32 cellular contexts compared by ENCODE assay signal in the genomic region with DNA sequence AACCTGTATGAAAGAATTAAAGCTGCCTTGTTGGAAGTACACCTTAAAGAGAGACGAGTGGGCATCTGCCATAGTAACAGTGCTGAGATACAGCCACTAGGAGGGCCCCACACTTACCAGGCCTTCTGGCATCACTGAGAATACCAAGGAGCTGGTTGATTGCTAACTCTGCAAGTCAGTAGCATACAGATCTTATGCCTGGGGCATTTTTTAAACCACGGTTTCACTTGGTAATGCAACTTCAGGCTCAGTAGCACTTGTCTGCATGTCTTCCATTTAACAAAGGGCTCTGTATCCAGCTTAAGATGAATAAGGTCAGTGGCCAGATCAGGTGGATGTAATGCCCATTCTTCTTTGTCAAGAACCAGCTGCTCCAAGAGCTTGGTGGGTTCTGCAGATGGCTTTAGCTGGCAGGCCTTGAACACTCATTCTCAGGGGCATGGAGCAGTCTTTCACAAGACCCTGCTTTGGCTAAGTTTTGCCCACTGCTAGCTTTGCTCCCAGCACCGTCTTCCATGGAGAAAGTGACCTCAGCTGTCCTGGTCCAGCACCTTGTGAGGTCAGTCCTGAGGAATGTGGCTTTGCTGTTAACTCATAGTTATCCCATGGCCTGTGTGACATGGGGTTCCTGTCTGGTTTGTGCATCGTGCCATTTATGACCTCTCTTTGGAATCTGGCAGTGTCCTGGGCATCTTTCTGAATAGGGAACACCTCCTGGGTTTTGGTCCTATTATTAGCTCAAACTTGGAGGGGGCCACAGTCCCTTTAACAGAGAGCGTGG.
DNase-seq lines count a peak whose midpoint lies in the region; ATAC-seq, FAIRE-seq and TF ChIP-seq lines count a peak whose summit lies in the region.
"Had no signal": no experiment of that assay in that cellular context is flagged by ENCODE, and none has a peak within 500 bp of the region (broad histone marks: within the 10 kb centered on the region; RNA-seq: fewer than 3 reads in every experiment).

No MANE protein-coding gene starts in this region.

- H3K36me3 ChIP-seq in astrocyte (ENCODE audit: insufficient read depth, low read length) (no peaks in the 10 kb centered on the region), mesenchymal stem cell (ENCODE audit: control insufficient read depth in 1 of 2, insufficient read depth in 2 of 2, low read depth in 1 of 2, low read length in 2 of 2) (peaks cover 0 to 92% of the 10 kb centered on the region in 2 experiments)
- H3K36me3 ChIP-seq: BLaER1 treated with 17β-estradiol and CSF1 and Interleukin-3, amounts not matched to agents 10 nM and 100 nM; gastrocnemius medialis; left ventricle myocardium inferior; thoracic aorta had no signal

- H3K9me3 Mint-ChIP-seq in astrocyte (ENCODE audit: unreplicated experiment): no peaks in the 10 kb centered on the region
- no peaks in the 10 kb centered on the region for H3K9me3 Mint-ChIP-seq in glutamatergic neuron (ENCODE audit: unreplicated experiment)
- H3K9me3 Mint-ChIP-seq in T-cell: no peaks in the 10 kb centered on the region
- H3K9me3 Mint-ChIP-seq: activated naive CD4-positive, alpha-beta T cell treated with anti-CD3 and anti-CD28 coated beads, Interleukin-2, amount 50 U/mL, for 72 hours; activated T-helper 2 cell treated with anti-CD3 and anti-CD28 coated beads, Interferon-gamma antibody, Interleukin-2, Interleukin-4, amounts not matched to agents 10 μg/mL and 5 μg/mL and 100 μg/mL, durations not matched to agents 14 hours and 24 hours and 36 hours had no signal

- DNase-seq in AG10803 (ENCODE audit: low read depth) (peak; percentile 31), HT1080 (ENCODE audit: low read depth) (peak; percentile 15), astrocyte (ENCODE audit: low read depth) (no peak), mesenchymal stem cell (peak; percentile 10), globus pallidus (ENCODE audit: low spot score) (no peak), glutamatergic neuron (no peak), NCI-H187 treated with DMSO at 0.1 percent for 48 hours (lab: John Stamatoyannopoulos, UW) (no peak), T-cell (no peak)
- DNase-seq: activated CD4-positive, CD25-positive, alpha-beta regulatory T cell treated with anti-CD3 and anti-CD28 coated beads, Interleukin-2, amount 50 U/mL, for 72 hours; activated CD8-positive, alpha-beta T cell treated with anti-CD3 and anti-CD28 coated beads, Interleukin-2, amount 10 ng/mL, durations not matched to agents 7 days and 5 days; anterior cingulate cortex; DMS79; effector memory CD4-positive, alpha-beta T cell; erythroblast; gastrocnemius medialis; left ventricle myocardium inferior; midbrain; naive thymus-derived CD8-positive, alpha-beta T cell; NCI-H1105; NCI-H2029 treated with DMSO at 0.1 percent for 48 hours; NCI-H446; NCI-H774; occipital lobe; stimulated activated naive CD4-positive, alpha-beta T cell treated with Interleukin-2 at 50 U/mL for 16 hours; T-helper 17 cell had no signal

- H4K20me1 ChIP-seq in astrocyte (ENCODE audit: insufficient read depth, low read length): no peaks in the 10 kb centered on the region
- H4K20me1 ChIP-seq: BLaER1 treated with 17β-estradiol and CSF1 and Interleukin-3, amounts not matched to agents 10 nM and 100 nM had no signal

- H3K4me1 Mint-ChIP-seq in astrocyte (ENCODE audit: low read depth, unreplicated experiment) (peaks cover 20% of the 10 kb centered on the region), glutamatergic neuron (ENCODE audit: low read depth, unreplicated experiment) (no peaks in the 10 kb centered on the region), T-cell (no peaks in the 10 kb centered on the region)
- H3K4me1 Mint-ChIP-seq: IgD-negative memory B cell; naive thymus-derived CD8-positive, alpha-beta T cell had no signal

- H2BK5ac ChIP-seq in mesenchymal stem cell (ENCODE audit: low read depth, low read length, poor library complexity, severe bottlenecking): no peak overlapping the region

- H2BK120ac ChIP-seq in mesenchymal stem cell (ENCODE audit: low read depth, low read length): no peak overlapping the region

- peak overlapping the region; percentile 34 for H3K27ac Mint-ChIP-seq in astrocyte (ENCODE audit: unreplicated experiment)
- H3K27ac Mint-ChIP-seq in glutamatergic neuron (ENCODE audit: unreplicated experiment): no peak overlapping the region
- no peak overlapping the region for H3K27ac Mint-ChIP-seq in T-cell
- H3K27ac Mint-ChIP-seq: activated CD8-positive, alpha-beta T cell treated with anti-CD3 and anti-CD28 coated beads, Interleukin-2, amount 10 ng/mL, durations not matched to agents 7 days and 5 days; activated naive CD4-positive, alpha-beta T cell treated with anti-CD3 and anti-CD28 coated beads, Interleukin-2, amount 50 U/mL, for 72 hours; activated T-helper 2 cell treated with anti-CD3 and anti-CD28 coated beads, Interferon-gamma antibody, Interleukin-2, Interleukin-4, amounts not matched to agents 10 μg/mL and 5 μg/mL and 100 μg/mL, durations not matched to agents 14 hours and 24 hours and 36 hours; IgD-negative memory B cell; naive thymus-derived CD8-positive, alpha-beta T cell; T-helper 17 cell had no signal

- no peak overlapping the region for H3K4ac ChIP-seq in mesenchymal stem cell (ENCODE audit: low read depth in 1 of 2, low read length in 2 of 2)

- H3K27me3 Mint-ChIP-seq in astrocyte (ENCODE audit: low read depth, unreplicated experiment) (no peaks in the 10 kb centered on the region), glutamatergic neuron (ENCODE audit: unreplicated experiment) (no peaks in the 10 kb centered on the region), T-cell (no peaks in the 10 kb centered on the region)

- H3K4me2 ChIP-seq in astrocyte (ENCODE audit: low read length): no peak overlapping the region
- no peak overlapping the region for H3K4me2 ChIP-seq in mesenchymal stem cell (ENCODE audit: low read length, poor library complexity, severe bottlenecking)
- H3K4me2 ChIP-seq: BLaER1 treated with 17β-estradiol and CSF1 and Interleukin-3, amounts not matched to agents 10 nM and 100 nM had no signal

- 57% methylated on average over 5 of the region's 5 CpGs for WGBS in mesenchymal stem cell

- no peaks in the 10 kb centered on the region for H3K4me1 ChIP-seq in astrocyte (ENCODE audit: insufficient read depth, low read length)
- H3K4me1 ChIP-seq in mesenchymal stem cell (ENCODE audit: control insufficient read depth, insufficient read depth, low read depth, low read length): peaks cover 5% of the 10 kb centered on the region
- H3K4me1 ChIP-seq: BLaER1 treated with 17β-estradiol and CSF1 and Interleukin-3, amounts not matched to agents 10 nM and 100 nM; gastrocnemius medialis; left ventricle myocardium inferior had no signal

- H2AFZ ChIP-seq in astrocyte (ENCODE audit: low read depth, low read length) (no peak overlapping the region), mesenchymal stem cell (ENCODE audit: low read depth, low read length) (no peak overlapping the region)

- no peak overlapping the region for H3K23ac ChIP-seq in mesenchymal stem cell (ENCODE audit: low read length in 2 of 2)

- no peak overlapping the region for H3K27ac ChIP-seq in astrocyte (ENCODE audit: low read depth, low read length)
- no peak overlapping the region for H3K27ac ChIP-seq in mesenchymal stem cell (ENCODE audit: low read length, poor library complexity, severe bottlenecking)
- H3K27ac ChIP-seq: BLaER1 treated with 17β-estradiol and CSF1 and Interleukin-3, amounts not matched to agents 10 nM and 100 nM; coronary artery; gastrocnemius medialis; left ventricle myocardium inferior; RWPE1; thoracic aorta had no signal

- no peaks in the 10 kb centered on the region for H3K79me2 ChIP-seq in astrocyte (ENCODE audit: insufficient read depth, low read length)

- no peak overlapping the region for H2BK12ac ChIP-seq in mesenchymal stem cell (ENCODE audit: low read length in 2 of 2)

- CTCF ChIA-PET in T-cell (lab: Charles Lee): no interaction called here

- no peaks in the 10 kb centered on the region for H3K36me3 Mint-ChIP-seq in astrocyte (ENCODE audit: low read depth, unreplicated experiment)
- H3K36me3 Mint-ChIP-seq in glutamatergic neuron (ENCODE audit: unreplicated experiment): no peaks in the 10 kb centered on the region
- H3K36me3 Mint-ChIP-seq in T-cell: no peaks in the 10 kb centered on the region
- H3K36me3 Mint-ChIP-seq: activated naive CD4-positive, alpha-beta T cell treated with anti-CD3 and anti-CD28 coated beads, Interleukin-2, amount 50 U/mL, for 72 hours; IgD-negative memory B cell; naive thymus-derived CD8-positive, alpha-beta T cell had no signal

- ATAC-seq in T-cell (replicated peaks in 1 of 4): no peak
- ATAC-seq: activated CD8-positive, alpha-beta T cell treated with anti-CD3 and anti-CD28 coated beads, Interleukin-2, amount 10 ng/mL, durations not matched to agents 7 days and 5 days; activated naive CD4-positive, alpha-beta T cell treated with anti-CD3 and anti-CD28 coated beads, Interleukin-2, amount 50 U/mL, for 72 hours; gastrocnemius medialis; naive thymus-derived CD8-positive, alpha-beta T cell; T-helper 17 cell had no signal

- no peaks in the 10 kb centered on the region for H3K79me1 ChIP-seq in mesenchymal stem cell (replicated peaks; ENCODE audit: low read length, poor library complexity, severe bottlenecking)

- H3K27me3 ChIP-seq in astrocyte (ENCODE audit: insufficient read depth, low read length): no peaks in the 10 kb centered on the region
- no peaks in the 10 kb centered on the region for H3K27me3 ChIP-seq in mesenchymal stem cell (ENCODE audit: control insufficient read depth in 1 of 2, insufficient read depth in 1 of 2, low read length in 2 of 2)
- H3K27me3 ChIP-seq: BLaER1 treated with 17β-estradiol and CSF1 and Interleukin-3, amounts not matched to agents 10 nM and 100 nM; gastrocnemius medialis had no signal

- H3K9me3 ChIP-seq in astrocyte (ENCODE audit: insufficient read depth, low read depth, low read length): no peaks in the 10 kb centered on the region
- no peaks in the 10 kb centered on the region for H3K9me3 ChIP-seq in mesenchymal stem cell (ENCODE audit: control insufficient read depth, low read length)
- H3K9me3 ChIP-seq: BLaER1 treated with 17β-estradiol and CSF1 and Interleukin-3, amounts not matched to agents 10 nM and 100 nM; gastrocnemius medialis; left ventricle myocardium inferior; thoracic aorta had no signal

- FAIRE-seq in astrocyte (lab: Jason Lieb, UNC): no peak

- H4K91ac ChIP-seq in mesenchymal stem cell (ENCODE audit: low read length): no peak overlapping the region

- no peak overlapping the region for H3K4me3 Mint-ChIP-seq in astrocyte (ENCODE audit: unreplicated experiment)
- H3K4me3 Mint-ChIP-seq in glutamatergic neuron (ENCODE audit: unreplicated experiment): no peak overlapping the region
- H3K4me3 Mint-ChIP-seq in T-cell: no peak overlapping the region
- H3K4me3 Mint-ChIP-seq: activated CD8-positive, alpha-beta T cell treated with anti-CD3 and anti-CD28 coated beads, Interleukin-2, amount 10 ng/mL, durations not matched to agents 7 days and 5 days; IgD-negative memory B cell; naive thymus-derived CD8-positive, alpha-beta T cell; T-helper 17 cell had no signal

- POLR2A ChIA-PET in T-cell (lab: Charles Lee): interaction anchor here in 1 of 2 donors (0.5 kb wide), 1 partner anchor 434 kb away, joined by 3 read pairs; no protein-coding TSS in a partner anchor

- no peak overlapping the region for H2AK5ac ChIP-seq in mesenchymal stem cell (ENCODE audit: low read length, severe bottlenecking)

- no peak overlapping the region for H3K4me3 ChIP-seq in AG10803 (ENCODE audit: low read length)
- H3K4me3 ChIP-seq in astrocyte (ENCODE audit: insufficient read depth, low read depth, low read length): no peak overlapping the region
- H3K4me3 ChIP-seq in mesenchymal stem cell (ENCODE audit: insufficient read depth in 1 of 2, low read depth in 1 of 2, low read length in 2 of 2): no peak overlapping the region
- H3K4me3 ChIP-seq: BLaER1 treated with 17β-estradiol and CSF1 and Interleukin-3, amounts not matched to agents 10 nM and 100 nM; coronary artery; gastrocnemius medialis; left ventricle myocardium inferior; thoracic aorta had no signal

- peak overlapping the region; percentile 33 for H4K8ac ChIP-seq in mesenchymal stem cell (ENCODE audit: low read length)

- TF ChIP-seq CTCF in AG10803 (conservative IDR thresholded peaks at IDR 0.05; ENCODE audit: low read length): no peak
- TF ChIP-seq CTCF in astrocyte (IDR thresholded peaks at IDR 0.05; ENCODE audit: insufficient read depth, low read depth, low read length): no peak
- TF ChIP-seq CTCF in glutamatergic neuron (IDR thresholded peaks at IDR 0.05; ENCODE audit: partially characterized antibody, unreplicated experiment): no peak

- H3K18ac ChIP-seq in mesenchymal stem cell (ENCODE audit: low read depth in 1 of 2, low read length in 2 of 2): no peak overlapping the region

- H2BK15ac ChIP-seq in mesenchymal stem cell (ENCODE audit: low read depth, poor library complexity, severe bottlenecking): no peak overlapping the region

- H3K9ac ChIP-seq in astrocyte (ENCODE audit: low read length) (no peak overlapping the region), mesenchymal stem cell (ENCODE audit: low read length) (no peak overlapping the region)
- H3K9ac ChIP-seq: BLaER1 treated with 17β-estradiol and CSF1 and Interleukin-3, amounts not matched to agents 10 nM and 100 nM had no signal

- no peak overlapping the region for H3K14ac ChIP-seq in mesenchymal stem cell (ENCODE audit: low read length in 2 of 2)

Comparison
In these comparisons a context has a peak if more than half of its experiments do, and no peak if none do; other contexts are left out.
1. DNase-seq: peak in AG10803 (single experiment), HT1080 (single experiment) and mesenchymal stem cell (single experiment); none in astrocyte (single experiment), globus pallidus (single experiment), glutamatergic neuron (single experiment), NCI-H187 treated with DMSO at 0.1 percent for 48 hours (single experiment) and T-cell (0 of 34).